8 cellular contexts compared by ENCODE assay signal in genomic region chr17:44323359-44324091, GRCh38. TPM values are rescaled to one million over a fixed set of nuclear protein-coding genes. Genes with fewer than 3 reads are reported as not detected.
A peak's percentile ranks its signal among the peaks of the same experiment; 100 is the strongest.
DNase-seq lines count a peak whose midpoint lies in the region; ATAC-seq and TF ChIP-seq lines count a peak whose summit lies in the region.

No MANE protein-coding gene starts in this region.

- DNase-seq in Caco-2 (no peak), Panc1 (ENCODE audit: low read depth, low spot score) (no peak), esophagus muscularis mucosa (ENCODE audit: extremely low spot score) (no peak), ovary (no peak), NCI-H69 (lab: John Stamatoyannopoulos, UW) (no peak), GM19238 (ENCODE audit: insufficient read length, low spot score) (no peak), GM10266 (ENCODE audit: extremely low spot score) (no peak), NOMO-1 treated with DMSO at 0.1 percent for 48 hours (lab: John Stamatoyannopoulos, UW; ENCODE audit: unreplicated experiment) (no peak)

- in situ Hi-C loops in Panc1 (cut with HindIII; ENCODE audit: low pct_unique_long_range_greater_than_20kb, low sequenced_read_pairs), result no loop called here

- peaks cover 15% of the 10 kb centered on the region for H3K36me3 Mint-ChIP-seq in Caco-2 (ENCODE audit: insufficient read depth, unreplicated experiment)

- WGBS in esophagus muscularis mucosa, result 64% methylated on average over 20 of the region's 27 CpGs
- WGBS in ovary, 3 donors, result 47 to 53% (median 49%) methylated on average over 26 to 27 of the region's 27 CpGs

- ATAC-seq in Panc1, result no peak

- POLR2A ChIA-PET in Caco-2 (lab: Charles Lee) (no interaction called here), Panc1 (lab: Charles Lee) (no interaction called here)

- no peak overlapping the region for H3K27ac Mint-ChIP-seq in Caco-2 (ENCODE audit: unreplicated experiment)

- no peak for TF ChIP-seq POLR2A in esophagus muscularis mucosa (IDR thresholded peaks at IDR 0.05; ENCODE audit: low read depth)
- TF ChIP-seq POLR2A in ovary (IDR thresholded peaks at IDR 0.05), result no peak

- H3K4me3 ChIP-seq in Caco-2 (ENCODE audit: low read depth, low read length), result peak overlapping the region; percentile 84
- peak overlapping the region; percentile 66 to 75 for H3K4me3 ChIP-seq in Panc1 (ENCODE audit: low read depth in 2 of 2, low read length in 2 of 2)
- H3K4me3 ChIP-seq in esophagus muscularis mucosa, result peak overlapping the region; percentile 80 to 100 (median 98)
- peak overlapping the region; percentile 67 for H3K4me3 ChIP-seq in ovary

- H3K4me1 ChIP-seq in Caco-2 (peaks cover 8% of the 10 kb centered on the region), Panc1 (ENCODE audit: control insufficient read depth, insufficient read depth, low read length) (no peaks in the 10 kb centered on the region; the same call in none of the 2 replicates), esophagus muscularis mucosa (peaks cover 27 to 42% (median 41%) of the 10 kb centered on the region in 4 donors), ovary (ENCODE audit: insufficient read depth) (peaks cover 7% of the 10 kb centered on the region)

- intact Hi-C loops in Caco-2 (cut with micrococcal nuclease; ENCODE audit: unreplicated experiment), result loop anchor here (2.0 kb wide), 1 partner anchor 105 kb away; the partner anchor contains the start of gene UBTF
- intact Hi-C loops in Panc1 (cut with micrococcal nuclease; ENCODE audit: unreplicated experiment), result no loop called here
- intact Hi-C loops in esophagus muscularis mucosa (cut with DNase I), result loop anchor here (2.0 kb wide), 1 partner anchor 105 kb away; the partner anchor contains the start of gene UBTF
- intact Hi-C loops in ovary (cut with DNase I), result loop anchor here (2.0 to 10.0 kb wide), 4 partner anchors 103 to 259 kb away; partner anchors contain the start of genes LSM12 (in 1 of the 4) and UBTF (in 1 of the 4)

- H3K9me3 Mint-ChIP-seq in Caco-2 (ENCODE audit: unreplicated experiment), result no peaks in the 10 kb centered on the region

- CTCF ChIA-PET in Caco-2 (lab: Charles Lee) (interaction anchor here (1.5 kb wide), 1 partner anchor 30 kb away, joined by 3 read pairs; no protein-coding TSS in a partner anchor), Panc1 (lab: Charles Lee) (no interaction called here)

- H3K36me3 ChIP-seq in Caco-2 (ENCODE audit: control insufficient read depth, insufficient read depth, low read length) (peaks cover 3% of the 10 kb centered on the region; the same call in 1 of the 2 replicates), Panc1 (ENCODE audit: control insufficient read depth, insufficient read depth, low read length) (peaks cover 6% of the 10 kb centered on the region; the same call in 1 of the 2 replicates), esophagus muscularis mucosa (peaks cover 24 to 39% (median 37%) of the 10 kb centered on the region in 4 donors), ovary (no peaks in the 10 kb centered on the region)

- no peak for TF ChIP-seq EP300 in esophagus muscularis mucosa (IDR thresholded peaks at IDR 0.05)
- TF ChIP-seq EP300 in ovary (IDR thresholded peaks at IDR 0.05), result no peak

- TSS peak; percentile 56 for BruUV-seq in Caco-2 (replicated peaks; lab: Mats Ljungman, UMichigan)
- TSS peak; percentile 86 for BruUV-seq in Panc1 (replicated peaks; lab: Mats Ljungman, UMichigan)

- H3K9me3 ChIP-seq in Caco-2 (no peaks in the 10 kb centered on the region), Panc1 (ENCODE audit: control insufficient read depth, insufficient read depth, low read depth, low read length) (no peaks in the 10 kb centered on the region), esophagus muscularis mucosa (no peaks in the 10 kb centered on the region), ovary (no peaks in the 10 kb centered on the region)

- peak overlapping the region; percentile 79 for H3K27ac ChIP-seq in Panc1 (ENCODE audit: low read length)
- H3K27ac ChIP-seq in esophagus muscularis mucosa (replicated peaks in 1 of 4), result peak overlapping the region in 2 of 4 donors; percentile 93 to 96
- H3K27ac ChIP-seq in ovary, result peak overlapping the region in 1 of 2 donors; percentile 61

- H3K4me1 Mint-ChIP-seq in Caco-2 (ENCODE audit: low read depth, unreplicated experiment), result no peaks in the 10 kb centered on the region

- H3K27me3 ChIP-seq in Caco-2 (replicated peaks; ENCODE audit: control insufficient read depth, insufficient read depth, low read length), result no peaks in the 10 kb centered on the region
- no peaks in the 10 kb centered on the region for H3K27me3 ChIP-seq in Panc1 (ENCODE audit: control insufficient read depth, insufficient read depth, low read length)
- no peaks in the 10 kb centered on the region for H3K27me3 ChIP-seq in esophagus muscularis mucosa
- no peaks in the 10 kb centered on the region for H3K27me3 ChIP-seq in ovary

- TF ChIP-seq CTCF in Caco-2 (IDR thresholded peaks at IDR 0.05; ENCODE audit: insufficient read depth in 1 of 2, low read depth in 1 of 2, low read length in 1 of 2, severe bottlenecking in 1 of 2, unreplicated experiment in 1 of 2) (no peak), Panc1 (IDR thresholded peaks at IDR 0.05) (no peak), esophagus muscularis mucosa (IDR thresholded peaks at IDR 0.05) (no peak), ovary (IDR thresholded peaks at IDR 0.05) (no peak), GM10266 (IDR thresholded peaks at IDR 0.05; ENCODE audit: control insufficient read depth, insufficient read depth, low read depth, missing control alignments) (no peak)

- no peaks in the 10 kb centered on the region for H3K27me3 Mint-ChIP-seq in Caco-2 (ENCODE audit: insufficient read depth, unreplicated experiment)

- peak overlapping the region; percentile 93 for H3K4me3 Mint-ChIP-seq in Caco-2 (ENCODE audit: unreplicated experiment)

RNA-seq across cellular contexts. Expression of gene SLC25A39, which starts 1.1 kb away (rescaled TPM):
- total RNA-seq in Caco-2 (2022) (155 and 172 TPM in 2 replicates), Panc1 (2021; ENCODE audit: unreplicated experiment) (138 TPM), esophagus muscularis mucosa (10 to 100 TPM; 41.1 to 69.0 (median 56.8) TPM), ovary (100 to 1,000 TPM in 1 of 7 donors, 10 to 100 TPM in 6; 47.7 to 111 (median 64.0) TPM)
- polyA plus RNA-seq in Panc1 (2012; ENCODE audit: insufficient read length), result 178 TPM
- polyA plus RNA-seq in ovary, result 10 to 100 TPM; 15.9 to 46.1 TPM

RNA-seq across cellular contexts. Expression of gene RUNDC3A, which starts 15.1 kb away (rescaled TPM):
- total RNA-seq in Caco-2 (2022) (0.34 and 0.53 TPM in 2 replicates), Panc1 (2021; ENCODE audit: unreplicated experiment) (3.6 TPM), esophagus muscularis mucosa (1 to 10 TPM in 3 of 4 donors, under 1 TPM in 1; 0.42 to 2.8 (median 1.7) TPM), ovary (1 to 10 TPM in 3 of 7 donors, under 1 TPM in 4; 0.24 to 5.4 (median 0.69) TPM)
- 4.4 TPM for polyA plus RNA-seq in Panc1 (2012; ENCODE audit: insufficient read length)
- 1 to 10 TPM; 1.9 to 2.1 TPM for polyA plus RNA-seq in ovary

RNA-seq across cellular contexts. Expression of gene GRN, which starts 21.6 kb away (rescaled TPM):
- total RNA-seq in Caco-2 (2022), result 167 and 176 TPM in 2 replicates
- total RNA-seq in Panc1 (2021; ENCODE audit: unreplicated experiment), result 304 TPM
- 858 TPM for polyA plus RNA-seq in Panc1 (2012; ENCODE audit: insufficient read length)
- 100 to 1,000 TPM; 169 to 313 (median 260) TPM for total RNA-seq in esophagus muscularis mucosa
- 100 to 1,000 TPM in 4 of 7 donors, 10 to 100 TPM in 3; 79.7 to 173 (median 112) TPM for total RNA-seq in ovary
- 10 to 100 TPM; 70.6 to 86.5 TPM for polyA plus RNA-seq in ovary

RNA-seq across cellular contexts. Expression of gene FAM171A2, which starts 40.1 kb away (rescaled TPM):
- total RNA-seq in Caco-2 (2022) (3.0 and 3.6 TPM in 2 replicates), Panc1 (2021; ENCODE audit: unreplicated experiment) (7.6 TPM), esophagus muscularis mucosa (1 to 10 TPM in 2 of 4 donors, under 1 TPM in 2; 0.42 to 2.0 (median 1.2) TPM), ovary (10 to 100 TPM in 6 of 7 donors, 1 to 10 TPM in 1; 8.5 to 23.7 (median 11.5) TPM)
- polyA plus RNA-seq in Panc1 (2012; ENCODE audit: insufficient read length), result 11.9 TPM
- polyA plus RNA-seq in ovary, result 1 to 10 TPM in 1 of 2 donors, under 1 TPM in 1; 0.17 to 3.6 TPM

RNA-seq across cellular contexts. Expression of gene SLC4A1, which starts 55.6 kb away (rescaled TPM):
- not detected in 2 replicates for total RNA-seq in Caco-2 (2022)
- not detected for total RNA-seq in Panc1 (2021; ENCODE audit: unreplicated experiment)
- not detected for polyA plus RNA-seq in Panc1 (2012; ENCODE audit: insufficient read length)
- total RNA-seq in esophagus muscularis mucosa, result 1 to 10 TPM in 1 of 4 donors, under 1 TPM in 2, not detected in 1; 0.11 to 2.0 (median 0.19) TPM
- 1 to 10 TPM in 1 of 7 donors, under 1 TPM in 3, not detected in 3; 0.08 to 3.2 (median 0.35) TPM for total RNA-seq in ovary
- polyA plus RNA-seq in ovary, result not detected
